ENCODE assay signal across 8 cellular contexts in the genomic region with DNA sequence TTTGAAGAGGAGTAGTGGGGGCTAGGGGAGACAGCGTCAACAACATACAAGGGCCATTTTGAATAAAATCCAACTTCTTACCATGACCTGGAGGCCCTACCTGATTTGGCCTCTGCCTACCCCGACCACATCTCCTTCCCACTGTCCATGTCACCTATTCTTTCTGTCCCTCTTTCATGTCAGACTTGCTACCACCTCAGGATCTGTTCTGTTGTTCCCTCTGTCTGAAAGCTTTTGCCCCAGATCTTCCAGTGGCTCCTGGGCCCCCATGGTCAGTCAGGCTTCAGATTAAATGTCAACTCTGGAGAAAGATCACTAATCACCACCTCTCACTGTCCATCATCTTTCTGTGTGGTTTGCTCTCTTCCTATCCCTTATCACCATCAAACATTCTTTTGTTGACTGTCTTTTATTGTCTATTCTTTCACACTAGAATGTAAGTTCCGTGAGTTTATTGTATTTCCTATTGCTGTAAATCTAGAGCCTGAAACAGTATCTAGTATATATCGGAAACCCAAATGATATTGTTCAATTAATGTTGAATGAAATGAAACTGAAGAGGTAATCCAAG. TPM values are rescaled to one million over a fixed set of nuclear protein-coding genes. Genes with fewer than 3 reads are reported as not detected.
DNase-seq lines count a peak whose midpoint lies in the region; ATAC-seq, FAIRE-seq and TF ChIP-seq lines count a peak whose summit lies in the region.

No MANE protein-coding gene starts in this region.

- peaks cover 35% of the 10 kb centered on the region for H3K4me1 Mint-ChIP-seq in activated CD4-positive, alpha-beta T cell treated with anti-CD3 and anti-CD28 coated beads, Interleukin-2, amount 10 ng/mL, durations not matched to agents 24 days and 14 days

- H3K9me3 Mint-ChIP-seq in activated CD4-positive, alpha-beta T cell treated with anti-CD3 and anti-CD28 coated beads, Interleukin-2, amount 10 ng/mL, durations not matched to agents 24 days and 14 days, result peaks cover 11% of the 10 kb centered on the region
- H3K9me3 Mint-ChIP-seq in activated naive CD4-positive, alpha-beta T cell treated with anti-CD3 and anti-CD28 coated beads, Interleukin-2, amount 50 U/mL, for 72 hours, result peaks cover 4 to 9% of the 10 kb centered on the region in 2 donors

- H3K27ac Mint-ChIP-seq in activated CD4-positive, alpha-beta T cell treated with anti-CD3 and anti-CD28 coated beads, Interleukin-2, amount 10 ng/mL, durations not matched to agents 24 days and 14 days, result peak overlapping the region; percentile 86
- H3K27ac Mint-ChIP-seq in activated naive CD4-positive, alpha-beta T cell treated with anti-CD3 and anti-CD28 coated beads, Interleukin-2, amount 50 U/mL, for 72 hours, result peak overlapping the region; percentile 88 to 95

- intact Hi-C loops in activated CD4-positive, alpha-beta T cell treated with anti-CD3 and anti-CD28 coated beads, Interleukin-2, amount 10 ng/mL, durations not matched to agents 24 days and 14 days (cut with micrococcal nuclease), result loop anchor here (1.0 to 10.0 kb wide), 7 partner anchors 31 to 1982 kb away; a partner anchor contains a TSS
- intact Hi-C loops in right lobe of liver (cut with DNase I), result no loop called here

- peaks cover 0 to 11% (median 0%) of the 10 kb centered on the region in 4 donors for H3K4me1 ChIP-seq in right lobe of liver
- H3K4me1 ChIP-seq in subcutaneous abdominal adipose tissue (ENCODE audit: control insufficient read depth in 5 of 5, insufficient read depth in 5 of 5, low read length in 5 of 5), result peaks cover 3 to 41% (median 30%) of the 10 kb centered on the region in 5 donors
- peaks cover 3 to 13% of the 10 kb centered on the region in 2 donors for H3K4me1 ChIP-seq in small intestine (ENCODE audit: control insufficient read depth in 2 of 2, insufficient read depth in 1 of 2, low read depth in 1 of 2, low read length in 1 of 2)

- H3K36me3 ChIP-seq in right lobe of liver (no peaks in the 10 kb centered on the region), subcutaneous abdominal adipose tissue (ENCODE audit: control insufficient read depth in 5 of 5, insufficient read depth in 5 of 5, low read length in 5 of 5) (no peaks in the 10 kb centered on the region), small intestine (ENCODE audit: control insufficient read depth in 2 of 2, insufficient read depth in 2 of 2, low read length in 2 of 2) (no peaks in the 10 kb centered on the region)

- H3K4me3 ChIP-seq in right lobe of liver, result peak overlapping the region in 2 of 3 donors; percentile 75 to 93
- H3K4me3 ChIP-seq in subcutaneous abdominal adipose tissue (ENCODE audit: low read depth in 1 of 5, low read length in 5 of 5), result peak overlapping the region; percentile 72 to 96 (median 86)
- peak overlapping the region in 1 of 2 donors; percentile 0 for H3K4me3 ChIP-seq in small intestine (ENCODE audit: low read depth in 1 of 2, low read length in 2 of 2)

- no peak for TF ChIP-seq CTCF in right lobe of liver (IDR thresholded peaks at IDR 0.05)

- H3K9me3 ChIP-seq in right lobe of liver, result no peaks in the 10 kb centered on the region
- H3K9me3 ChIP-seq in subcutaneous abdominal adipose tissue (ENCODE audit: control insufficient read depth in 5 of 5, low read length in 5 of 5), result no peaks in the 10 kb centered on the region
- H3K9me3 ChIP-seq in small intestine (ENCODE audit: control insufficient read depth, low read depth), result no peaks in the 10 kb centered on the region

- TF ChIP-seq POLR2A in right lobe of liver (IDR thresholded peaks at IDR 0.05), result no peak

- 81% methylated on average over 2 of the region's 4 CpGs for WGBS in right lobe of liver (ENCODE audit: insufficient coverage, low coverage, low lambda C conversion rate, missing lambda C conversion rate)
- WGBS in small intestine, 3 donors, result 56 to 84% (median 61%) methylated on average over 4 of the region's 4 CpGs

- no peak for FAIRE-seq in small intestine (lab: Jason Lieb, UNC)

- H3K27me3 Mint-ChIP-seq in activated CD4-positive, alpha-beta T cell treated with anti-CD3 and anti-CD28 coated beads, Interleukin-2, amount 10 ng/mL, durations not matched to agents 24 days and 14 days, result peaks cover 10% of the 10 kb centered on the region

- H3K27ac ChIP-seq in right lobe of liver, result peak overlapping the region in 2 of 3 donors; percentile 86 to 87
- H3K27ac ChIP-seq in subcutaneous abdominal adipose tissue (ENCODE audit: low read depth, low read length), result peak overlapping the region; percentile 79
- H3K27ac ChIP-seq in small intestine (ENCODE audit: low read depth in 1 of 2, low read length in 1 of 2), result no peak overlapping the region

- no peaks in the 10 kb centered on the region for H3K27me3 ChIP-seq in right lobe of liver
- no peaks in the 10 kb centered on the region for H3K27me3 ChIP-seq in subcutaneous abdominal adipose tissue (ENCODE audit: control insufficient read depth in 5 of 5, insufficient read depth in 4 of 5, low read length in 5 of 5)
- no peaks in the 10 kb centered on the region for H3K27me3 ChIP-seq in small intestine (ENCODE audit: control insufficient read depth in 2 of 2, insufficient read depth in 2 of 2, low read length in 2 of 2)

- peak overlapping the region; percentile 96 for H3K4me3 Mint-ChIP-seq in activated CD4-positive, alpha-beta T cell treated with anti-CD3 and anti-CD28 coated beads, Interleukin-2, amount 10 ng/mL, durations not matched to agents 24 days and 14 days

- peaks cover 3% of the 10 kb centered on the region for H3K36me3 Mint-ChIP-seq in activated CD4-positive, alpha-beta T cell treated with anti-CD3 and anti-CD28 coated beads, Interleukin-2, amount 10 ng/mL, durations not matched to agents 24 days and 14 days (ENCODE audit: low read depth)
- H3K36me3 Mint-ChIP-seq in activated naive CD4-positive, alpha-beta T cell treated with anti-CD3 and anti-CD28 coated beads, Interleukin-2, amount 50 U/mL, for 72 hours, result peaks cover 6 to 20% of the 10 kb centered on the region in 2 donors

- peak overlapping the region in 3 of 5 donors; percentile 3 to 63 (median 34) for H3K9ac ChIP-seq in subcutaneous abdominal adipose tissue (ENCODE audit: low read length in 5 of 5)

- ATAC-seq in activated naive CD4-positive, alpha-beta T cell treated with anti-CD3 and anti-CD28 coated beads, Interleukin-2, amount 50 U/mL, for 72 hours, result no peak
- ATAC-seq in right lobe of liver, result no peak

- peak; percentile 57 for DNase-seq in activated CD4-positive, alpha-beta T cell treated with anti-CD3 and anti-CD28 coated beads, Interleukin-2, amount 10 ng/mL, durations not matched to agents 24 days and 14 days
- no peak for DNase-seq in activated CD4-positive, alpha-beta T cell treated with anti-CD3 and anti-CD28 coated beads for 1 hour
- DNase-seq in activated naive CD4-positive, alpha-beta T cell treated with anti-CD3 and anti-CD28 coated beads, Interleukin-2, amount 50 U/mL, for 72 hours (ENCODE audit: low spot score in 2 of 2), result no peak
- no peak for DNase-seq in right lobe of liver
- DNase-seq in small intestine, result no peak
- DNase-seq in HUDEP-2 (lab: John Stamatoyannopoulos, UW; ENCODE audit: unreplicated experiment in 76 of 76), result no peak
- no peak for DNase-seq in kidney tubule cell (ENCODE audit: low spot score)

RNA-seq across cellular contexts. Expression of a gene that starts 31.2 kb away (rescaled TPM):
- 19.1 and 20.4 TPM in 2 replicates for total RNA-seq in activated CD4-positive, alpha-beta T cell treated with anti-CD3 and anti-CD28 coated beads, Interleukin-2, amount 10 ng/mL, durations not matched to agents 24 days and 14 days
- 10 to 100 TPM; 17.4 to 24.5 TPM for total RNA-seq in activated naive CD4-positive, alpha-beta T cell treated with anti-CD3 and anti-CD28 coated beads, Interleukin-2, amount 50 U/mL, for 72 hours
- 10 to 100 TPM; 12.4 to 34.5 (median 16.9) TPM for total RNA-seq in right lobe of liver
- polyA plus RNA-seq in small intestine, result 10 to 100 TPM in 2 of 3 donors, 1 to 10 TPM in 1; 8.0 to 20.4 (median 13.2) TPM

Comparison
In these comparisons a context has a peak if more than half of its experiments do, and no peak if none do; other contexts are left out.
1. H3K27ac ChIP-seq: peak in right lobe of liver (2 of 3) and subcutaneous abdominal adipose tissue (single experiment); none in small intestine (0 of 2).